2 cellular contexts compared by ENCODE assay signal in the genomic region with DNA sequence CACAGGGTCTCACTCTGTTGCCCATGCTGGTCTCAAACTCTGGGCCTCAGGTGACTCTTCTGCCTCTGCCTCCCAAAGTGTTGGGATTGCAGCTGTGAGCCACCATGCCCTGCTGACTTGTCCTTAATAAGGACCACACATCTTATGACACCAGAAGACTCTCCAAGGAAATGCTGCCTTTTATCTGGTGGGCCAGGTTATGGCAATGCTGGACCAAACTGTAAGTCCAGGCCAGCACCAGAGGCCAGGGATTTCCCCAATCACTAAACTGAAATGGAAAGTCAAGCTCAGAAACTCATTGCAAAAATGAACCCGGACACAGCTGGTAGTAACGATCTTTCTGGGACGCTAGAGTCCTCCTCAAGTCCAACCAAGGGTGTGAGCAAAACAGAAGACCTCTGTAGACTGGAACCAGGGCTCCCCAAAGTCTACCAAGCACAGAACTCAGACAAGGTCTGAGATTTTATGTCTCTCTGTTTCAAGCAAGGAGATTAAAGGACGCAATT.
TF ChIP-seq lines count a peak whose summit lies in the region.

No MANE protein-coding gene starts in this region.

TF ChIP-seq in HCT116, 20 proteins besides CTCF, POLR2A, EP300 and RAD21:
- TF ChIP-seq EZH2 (IDR thresholded peaks at IDR 0.05) (no peak), CBX3 (IDR thresholded peaks at IDR 0.05; ENCODE audit: low read depth) (no peak), YY1 (IDR thresholded peaks at IDR 0.05; ENCODE audit: extremely low read depth, insufficient replicate concordance, low read depth, low read length) (no peak), POLR2AphosphoS5 (IDR thresholded peaks at IDR 0.05; ENCODE audit: low read depth, low read length) (no peak), FOSL1 (IDR thresholded peaks at IDR 0.05; ENCODE audit: low read depth) (no peak), SP1 (IDR thresholded peaks at IDR 0.05; ENCODE audit: low read depth) (no peak), CEBPB (IDR thresholded peaks at IDR 0.05; ENCODE audit: low read depth) (no peak), TCF7L2 (IDR thresholded peaks at IDR 0.05; ENCODE audit: borderline replicate concordance, extremely low read depth, insufficient read depth, insufficient read length) (no peak), SRF (IDR thresholded peaks at IDR 0.05; ENCODE audit: low read depth) (no peak), EGR1 (IDR thresholded peaks at IDR 0.05; ENCODE audit: low read depth) (no peak), SIN3A (IDR thresholded peaks at IDR 0.05; ENCODE audit: low read depth) (no peak), ELF1 (IDR thresholded peaks at IDR 0.05; ENCODE audit: borderline replicate concordance, low read depth) (no peak)
- TF ChIP-seq, protein P1, sequence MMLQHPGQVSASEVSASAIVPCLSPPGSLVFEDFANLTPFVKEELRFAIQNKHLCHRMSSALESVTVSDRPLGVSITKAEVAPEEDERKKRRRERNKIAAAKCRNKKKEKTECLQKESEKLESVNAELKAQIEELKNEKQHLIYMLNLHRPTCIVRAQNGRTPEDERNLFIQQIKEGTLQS (IDR thresholded peaks at IDR 0.05): no peak

TF ChIP-seq in SK-N-SH, 30 proteins besides CTCF, POLR2A, EP300 and RAD21:
- no peak for TF ChIP-seq MXI1 (IDR thresholded peaks at IDR 0.05; ENCODE audit: low read depth, low read length)
- no peak for TF ChIP-seq NRF1 (IDR thresholded peaks at IDR 0.05; ENCODE audit: low read depth, low read length)
- no peak for TF ChIP-seq FOSL2 (IDR thresholded peaks at IDR 0.05; ENCODE audit: borderline replicate concordance, low read depth)
- TF ChIP-seq SIN3A (IDR thresholded peaks at IDR 0.05; ENCODE audit: borderline replicate concordance, low read depth, low read length): no peak
- TF ChIP-seq YY1 (IDR thresholded peaks at IDR 0.05; ENCODE audit: low read depth): no peak
- TF ChIP-seq CHD2 (IDR thresholded peaks at IDR 0.05; ENCODE audit: low read length, partially characterized antibody): no peak
- no peak for TF ChIP-seq GATA2 (CRISPR knock-in tag; IDR thresholded peaks at IDR 0.05)
- TF ChIP-seq, protein P2, sequence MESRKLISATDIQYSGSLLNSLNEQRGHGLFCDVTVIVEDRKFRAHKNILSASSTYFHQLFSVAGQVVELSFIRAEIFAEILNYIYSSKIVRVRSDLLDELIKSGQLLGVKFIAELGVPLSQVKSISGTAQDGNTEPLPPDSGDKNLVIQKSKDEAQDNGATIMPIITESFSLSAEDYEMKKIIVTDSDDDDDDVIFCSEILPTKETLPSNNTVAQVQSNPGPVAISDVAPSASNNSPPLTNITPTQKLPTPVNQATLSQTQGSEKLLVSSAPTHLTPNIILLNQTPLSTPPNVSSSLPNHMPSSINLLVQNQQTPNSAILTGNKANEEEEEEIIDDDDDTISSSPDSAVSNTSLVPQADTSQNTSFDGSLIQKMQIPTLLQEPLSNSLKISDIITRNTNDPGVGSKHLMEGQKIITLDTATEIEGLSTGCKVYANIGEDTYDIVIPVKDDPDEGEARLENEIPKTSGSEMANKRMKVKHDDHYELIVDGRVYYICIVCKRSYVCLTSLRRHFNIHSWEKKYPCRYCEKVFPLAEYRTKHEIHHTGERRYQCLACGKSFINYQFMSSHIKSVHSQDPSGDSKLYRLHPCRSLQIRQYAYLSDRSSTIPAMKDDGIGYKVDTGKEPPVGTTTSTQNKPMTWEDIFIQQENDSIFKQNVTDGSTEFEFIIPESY (IDR thresholded peaks at IDR 0.05; ENCODE audit: borderline replicate concordance, low read depth): no peak
- no peak for TF ChIP-seq NFIC (IDR thresholded peaks at IDR 0.05; ENCODE audit: borderline replicate concordance)
- TF ChIP-seq, protein P3, sequence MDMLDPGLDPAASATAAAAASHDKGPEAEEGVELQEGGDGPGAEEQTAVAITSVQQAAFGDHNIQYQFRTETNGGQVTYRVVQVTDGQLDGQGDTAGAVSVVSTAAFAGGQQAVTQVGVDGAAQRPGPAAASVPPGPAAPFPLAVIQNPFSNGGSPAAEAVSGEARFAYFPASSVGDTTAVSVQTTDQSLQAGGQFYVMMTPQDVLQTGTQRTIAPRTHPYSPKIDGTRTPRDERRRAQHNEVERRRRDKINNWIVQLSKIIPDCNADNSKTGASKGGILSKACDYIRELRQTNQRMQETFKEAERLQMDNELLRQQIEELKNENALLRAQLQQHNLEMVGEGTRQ (IDR thresholded peaks at IDR 0.05; ENCODE audit: borderline replicate concordance, low read depth, low read length): no peak
- no peak for TF ChIP-seq TCF12 (IDR thresholded peaks at IDR 0.05)
- no peak for TF ChIP-seq MEF2A (IDR thresholded peaks at IDR 0.05; ENCODE audit: borderline replicate concordance, low read depth)
- no peak for TF ChIP-seq ELF1 (IDR thresholded peaks at IDR 0.05)
- TF ChIP-seq SMC3 (IDR thresholded peaks at IDR 0.05; ENCODE audit: low read depth, low read length): no peak
- TF ChIP-seq JUND (IDR thresholded peaks at IDR 0.05): no peak
- TF ChIP-seq, protein P4, sequence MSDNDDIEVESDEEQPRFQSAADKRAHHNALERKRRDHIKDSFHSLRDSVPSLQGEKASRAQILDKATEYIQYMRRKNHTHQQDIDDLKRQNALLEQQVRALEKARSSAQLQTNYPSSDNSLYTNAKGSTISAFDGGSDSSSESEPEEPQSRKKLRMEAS (IDR thresholded peaks at IDR 0.05; ENCODE audit: low read depth): no peak
- TF ChIP-seq FOXJ3 (CRISPR knock-in tag; IDR thresholded peaks at IDR 0.05): no peak
- no peak for TF ChIP-seq FOXM1 (IDR thresholded peaks at IDR 0.05; ENCODE audit: low read depth)
